In the genomic region with DNA sequence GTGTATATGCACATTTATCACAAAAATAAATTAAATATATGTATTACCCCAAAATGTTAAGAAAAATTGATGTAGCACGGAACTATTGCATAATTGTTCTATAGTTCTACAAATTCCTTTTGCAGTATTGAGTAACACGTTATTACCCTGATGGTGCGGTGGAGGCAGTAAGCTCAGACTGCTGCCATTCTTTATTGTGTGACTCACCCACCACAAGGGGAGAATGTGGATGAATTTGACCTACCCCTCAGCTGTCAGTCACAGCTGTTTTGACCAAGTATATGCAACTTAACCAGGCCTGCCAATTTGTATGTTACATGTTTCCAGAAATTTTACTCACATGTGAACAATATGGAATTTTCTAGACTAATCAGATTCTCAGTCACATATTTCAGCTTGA, we compare ENCODE assay signal across 16 cellular contexts.
"Had no signal": no experiment of that assay in that cellular context is flagged by ENCODE, and none has a peak within 500 bp of the region (broad histone marks: within the 10 kb centered on the region; RNA-seq: fewer than 3 reads in every experiment).

No MANE protein-coding gene starts in this region.

- H3K4me1 ChIP-seq: colonic mucosa, foreskin keratinocyte, transverse colon had no signal

- DNase-seq: activated CD4-positive, alpha-beta T cell treated with anti-CD3 and anti-CD28 coated beads, Interleukin-2, amount 10 ng/mL, durations not matched to agents 7 days and 5 days; activated CD8-positive, alpha-beta T cell treated with anti-CD3 and anti-CD28 coated beads, Interleukin-2, amount 10 ng/mL, durations not matched to agents 7 days and 5 days; activated naive CD4-positive, alpha-beta T cell treated with anti-CD3 and anti-CD28 coated beads for 36 hours; activated T-cell treated with anti-CD3 and anti-CD28 coated beads, Interleukin-2, amount 50 U/mL, for 24 hours; brain microvascular endothelial cell; colonic mucosa; endodermal cell; foreskin keratinocyte; hypothalamus; posterior cingulate gyrus; T1000; transverse colon had no signal

- H3K4me3 ChIP-seq: colonic mucosa, lung, skin epidermis, transverse colon had no signal

- H3K27ac ChIP-seq: brain microvascular endothelial cell, colonic mucosa, foreskin keratinocyte, skin epidermis, transverse colon had no signal

- FAIRE-seq: keratinocyte had no signal

- ATAC-seq: activated CD4-positive, CD25-positive, alpha-beta regulatory T cell treated with anti-CD3 and anti-CD28 coated beads, Interleukin-2, amount 50 U/mL, for 24 hours; activated CD8-positive, alpha-beta T cell treated with anti-CD3 and anti-CD28 coated beads, Interleukin-2, amount 10 ng/mL, durations not matched to agents 7 days and 5 days; foreskin keratinocyte had no signal

- H3K9me3 ChIP-seq: colonic mucosa, transverse colon had no signal

- H3K27me3 ChIP-seq: brain microvascular endothelial cell, colonic mucosa, foreskin keratinocyte, transverse colon had no signal

- H3K36me3 ChIP-seq: brain microvascular endothelial cell, colonic mucosa, transverse colon had no signal
